Comparison of ENCODE assay signal across 11 cellular contexts in the genomic region with DNA sequence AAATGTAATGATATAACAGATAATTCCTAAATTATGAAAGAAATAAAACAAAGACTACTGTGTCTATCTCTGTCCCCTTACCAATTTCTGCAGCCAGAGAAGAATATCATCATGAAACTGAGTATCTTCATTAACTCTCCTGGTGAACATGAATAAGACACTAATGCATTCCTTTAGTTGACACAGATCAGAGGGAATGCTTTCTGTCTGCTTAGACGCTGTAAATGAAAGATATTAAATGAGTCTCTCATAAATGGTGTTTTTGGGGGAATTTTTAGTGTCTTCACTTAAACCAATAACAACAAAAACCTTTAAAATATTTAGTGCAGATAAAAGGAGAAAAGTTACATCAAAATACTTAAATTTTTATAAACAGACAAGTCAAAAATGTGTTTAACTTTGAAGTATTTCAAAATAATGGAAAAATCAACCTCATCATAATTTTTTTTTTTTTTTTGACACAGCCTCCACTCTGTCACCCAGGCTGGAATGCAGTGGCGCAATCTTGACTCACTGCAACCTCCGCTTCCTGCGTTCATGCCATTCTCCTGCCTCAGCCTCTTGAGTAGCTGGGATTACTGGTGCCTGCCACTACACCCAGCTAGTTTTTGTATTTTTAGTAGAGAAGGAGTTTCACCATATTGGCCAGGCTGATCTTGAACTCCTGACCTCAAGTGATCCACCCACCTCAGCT. TPM values are rescaled to one million over a fixed set of nuclear protein-coding genes. Genes with fewer than 3 reads are reported as not detected.
DNase-seq lines count a peak whose midpoint lies in the region; ATAC-seq, FAIRE-seq and TF ChIP-seq lines count a peak whose summit lies in the region.
"Had no signal": no experiment of that assay in that cellular context is flagged by ENCODE, and none has a peak within 500 bp of the region (broad histone marks: within the 10 kb centered on the region; RNA-seq: fewer than 3 reads in every experiment).

No MANE protein-coding gene starts in this region.

- H3K27ac ChIP-seq in epithelial cell of prostate (peak overlapping the region; percentile 74), osteoblast (ENCODE audit: low read depth, low read length) (peak overlapping the region; percentile 92)
- H3K27ac ChIP-seq in CD8-positive, alpha-beta memory T cell (ENCODE audit: low read depth, low read length): no peak overlapping the region

- peaks cover 67% of the 10 kb centered on the region for H3K4me1 ChIP-seq in osteoblast (ENCODE audit: insufficient read depth, low read length)
- no peaks in the 10 kb centered on the region for H3K4me1 ChIP-seq in CD8-positive, alpha-beta memory T cell (ENCODE audit: insufficient read depth, low read length)
- H3K4me1 ChIP-seq: Caco-2 had no signal

- H3K9me3 Mint-ChIP-seq in CD8-positive, alpha-beta memory T cell: no peaks in the 10 kb centered on the region
- H3K9me3 Mint-ChIP-seq: nephron progenitor cell had no signal

- peak; percentile 80 for FAIRE-seq in RCC 7860 (lab: Jason Lieb, UNC)

- H3K27me3 ChIP-seq in osteoblast (ENCODE audit: insufficient read depth, low read length): no peaks in the 10 kb centered on the region
- no peaks in the 10 kb centered on the region for H3K27me3 ChIP-seq in CD8-positive, alpha-beta memory T cell (ENCODE audit: insufficient read depth, low read length, poor library complexity, severe bottlenecking)

- peaks cover 71% of the 10 kb centered on the region for H3K79me2 ChIP-seq in osteoblast (ENCODE audit: insufficient read depth, low read length)

- CTCF ChIA-PET in CD8-positive, alpha-beta memory T cell (lab: Charles Lee): no interaction called here

- POLR2A ChIA-PET in CD8-positive, alpha-beta memory T cell (lab: Charles Lee): no interaction called here

- ATAC-seq in HG03095 (IDR thresholded peaks at IDR 0.05; ENCODE audit: unreplicated experiment) (no peak), GM18909 (IDR thresholded peaks at IDR 0.05; ENCODE audit: poor library complexity, unreplicated experiment) (no peak)

- H3K4me3 Mint-ChIP-seq in CD8-positive, alpha-beta memory T cell: no peak overlapping the region
- H3K4me3 Mint-ChIP-seq: nephron progenitor cell had no signal

- peak overlapping the region in 1 of 8 donors; percentile 24 for H3K27ac Mint-ChIP-seq in CD8-positive, alpha-beta memory T cell

- peaks cover 54 to 96% (median 68%) of the 10 kb centered on the region in 3 donors for H3K36me3 Mint-ChIP-seq in CD8-positive, alpha-beta memory T cell

- no peaks in the 10 kb centered on the region for H4K20me1 ChIP-seq in osteoblast (ENCODE audit: insufficient read depth, low read length)

- peak overlapping the region; percentile 32 for H3K4me3 ChIP-seq in osteoblast (ENCODE audit: insufficient read depth, low read length)
- no peak overlapping the region for H3K4me3 ChIP-seq in CD8-positive, alpha-beta memory T cell (ENCODE audit: low read length)

- peaks cover 4 to 28% (median 18%) of the 10 kb centered on the region in 3 donors for H3K4me1 Mint-ChIP-seq in CD8-positive, alpha-beta memory T cell
- H3K4me1 Mint-ChIP-seq: nephron progenitor cell had no signal

- peaks cover 92% of the 10 kb centered on the region for H3K36me3 ChIP-seq in osteoblast (ENCODE audit: insufficient read depth, low read length)
- H3K36me3 ChIP-seq in CD8-positive, alpha-beta memory T cell (ENCODE audit: insufficient read depth, low read length): peaks cover 59% of the 10 kb centered on the region

- H3K9me3 ChIP-seq in osteoblast (ENCODE audit: low read depth, low read length): no peaks in the 10 kb centered on the region
- H3K9me3 ChIP-seq in CD8-positive, alpha-beta memory T cell (ENCODE audit: low read length): no peaks in the 10 kb centered on the region
- H3K9me3 ChIP-seq: Caco-2 had no signal

- H3K4me2 ChIP-seq in osteoblast (ENCODE audit: insufficient read depth, low read length): peak overlapping the region; percentile 63

- no peak overlapping the region for H2AFZ ChIP-seq in osteoblast (ENCODE audit: low read length)

- peak; percentile 92 for DNase-seq in ELR (ENCODE audit: low read depth)
- DNase-seq in RCC 7860 (ENCODE audit: low spot score): peak; percentile 72
- DNase-seq in epithelial cell of prostate (ENCODE audit: low read depth, low spot score): peak; percentile 44
- DNase-seq in osteoblast (ENCODE audit: insufficient read length, low spot score, missing footprints): peak; percentile 6
- DNase-seq in DMS79 treated with DMSO at 0.1 percent for 48 hours (lab: John Stamatoyannopoulos, UW): no peak
- DNase-seq in CD8-positive, alpha-beta memory T cell: no peak
- DNase-seq: activated CD4-positive, alpha-beta T cell treated with anti-CD3 and anti-CD28 coated beads for 48 hours; nephron progenitor cell had no signal

- no peak for TF ChIP-seq CTCF in osteoblast (IDR thresholded peaks at IDR 0.05; ENCODE audit: extremely low read depth, low read depth, low read length)

- peaks cover 0 to 1% of the 10 kb centered on the region in 2 donors for H3K27me3 Mint-ChIP-seq in CD8-positive, alpha-beta memory T cell

RNA-seq across cellular contexts. Expression of a gene that starts 16.0 kb away (rescaled TPM):
- total RNA-seq in osteoblast: 94.8 and 96.4 TPM in 2 replicates
- 10 to 100 TPM; 17.7 to 18.1 TPM for total RNA-seq in CD8-positive, alpha-beta memory T cell
- polyA plus RNA-seq in CD8-positive, alpha-beta memory T cell: 4.0 TPM

Comparison
In these comparisons a context has a peak if more than half of its experiments do, and no peak if none do; other contexts are left out.
1. DNase-seq: peak in ELR (single experiment), RCC 7860 (single experiment), epithelial cell of prostate (single experiment) and osteoblast (single experiment); none in DMS79 treated with DMSO at 0.1 percent for 48 hours (single experiment) and CD8-positive, alpha-beta memory T cell (0 of 5).